Comparison of ENCODE assay signal across 6 cellular contexts in genomic region chr11:65096926-65097325, GRCh38. TPM values are rescaled to one million over a fixed set of nuclear protein-coding genes. Genes with fewer than 3 reads are reported as not detected.
DNase-seq lines count a peak whose midpoint lies in the region; ATAC-seq and TF ChIP-seq lines count a peak whose summit lies in the region.

No MANE protein-coding gene starts in this region.

- no peak for DNase-seq in BE2C
- no peak for DNase-seq in activated B cell treated with CpG ODN at 0.5 μM for 24 hours

- intact Hi-C loops in activated B cell treated with CpG ODN at 0.5 μM for 24 hours (cut with micrococcal nuclease), result loop anchor here (1.0 to 2.0 kb wide), 8 partner anchors 13 to 180 kb away; partner anchors contain the start of genes ARL2, ATG2A, CDCA5 and SAC3D1

- H3K9me3 ChIP-seq in BE2C, result no peaks in the 10 kb centered on the region
- no peaks in the 10 kb centered on the region for H3K9me3 ChIP-seq in liver (ENCODE audit: control insufficient read depth in 4 of 4, low read length in 3 of 4)

- H3K36me3 ChIP-seq in BE2C (no peaks in the 10 kb centered on the region), liver (ENCODE audit: control insufficient read depth in 4 of 4, insufficient read depth in 3 of 4, low read depth in 1 of 4, low read length in 3 of 4) (peaks cover 0 to 6% (median 0%) of the 10 kb centered on the region in 4 donors)

- POLR2A ChIA-PET in activated B cell treated with CpG ODN at 0.5 μM for 24 hours (lab: Charles Lee), result interaction anchor here (0.6 to 3.2 kb wide), 19 partner anchors 13 to 320 kb away, joined by 3 to 21 read pairs (median 6); partner anchors contain the start of genes ARL2, CAPN1, CDCA5 and FAU

- peak overlapping the region; percentile 69; the same call in 1 of the 2 replicates for H3K4me3 ChIP-seq in BE2C (ENCODE audit: low read depth, low read length)
- H3K4me3 ChIP-seq in liver (ENCODE audit: low read depth in 1 of 3, low read length in 3 of 3), result peak overlapping the region in 2 of 3 donors; percentile 72 to 85

- TF ChIP-seq CTCF in BE2C (IDR thresholded peaks at IDR 0.05; ENCODE audit: low read depth, low read length), result no peak
- TF ChIP-seq CTCF in activated B cell treated with CpG ODN at 0.5 μM for 24 hours (IDR thresholded peaks at IDR 0.05), result no peak
- no peak for TF ChIP-seq CTCF in liver (IDR thresholded peaks at IDR 0.05; ENCODE audit: low read depth, low read length, missing input control)

- CTCF ChIA-PET in activated B cell treated with CpG ODN at 0.5 μM for 24 hours (lab: Charles Lee), result interaction anchor here (1.7 kb wide), 1 partner anchor 13 kb away, joined by 9 read pairs; no protein-coding TSS in a partner anchor

- WGBS in liver, result 32% methylated on average over 8 of the region's 8 CpGs

- H3K36me3 Mint-ChIP-seq in activated B cell treated with CpG ODN at 0.5 μM for 24 hours (ENCODE audit: low read depth), result peaks cover 18% of the 10 kb centered on the region

- peak overlapping the region; percentile 88 for H3K27ac Mint-ChIP-seq in activated B cell treated with CpG ODN at 0.5 μM for 24 hours

- H3K27me3 Mint-ChIP-seq in activated B cell treated with CpG ODN at 0.5 μM for 24 hours, result no peaks in the 10 kb centered on the region

- H3K4me3 Mint-ChIP-seq in activated B cell treated with CpG ODN at 0.5 μM for 24 hours, result peak overlapping the region; percentile 91

- H3K4me1 ChIP-seq in BE2C (no peaks in the 10 kb centered on the region), liver (ENCODE audit: control insufficient read depth in 4 of 4, insufficient read depth in 4 of 4, low read length in 3 of 4) (peaks cover 7 to 25% (median 25%) of the 10 kb centered on the region in 4 donors)

- H3K9ac ChIP-seq in liver (ENCODE audit: low read depth in 1 of 2, low read length in 2 of 2), result peak overlapping the region in 1 of 2 donors; percentile 53

- H3K27me3 ChIP-seq in BE2C (no peaks in the 10 kb centered on the region), liver (ENCODE audit: control insufficient read depth in 4 of 4, insufficient read depth in 4 of 4, low read length in 3 of 4) (no peaks in the 10 kb centered on the region)

- TF ChIP-seq RAD21 in liver (IDR thresholded peaks at IDR 0.05), result no peak

- ATAC-seq in activated B cell treated with CpG ODN at 0.5 μM for 24 hours (ENCODE audit: low read depth), result no peak
- ATAC-seq in HG02938 (IDR thresholded peaks at IDR 0.05; ENCODE audit: unreplicated experiment), result no peak
- ATAC-seq in HG03565 (IDR thresholded peaks at IDR 0.05; ENCODE audit: unreplicated experiment), result no peak
- ATAC-seq in HG03521 (IDR thresholded peaks at IDR 0.05; ENCODE audit: unreplicated experiment), result no peak

- H3K9me3 Mint-ChIP-seq in activated B cell treated with CpG ODN at 0.5 μM for 24 hours, result no peaks in the 10 kb centered on the region

- H3K27ac ChIP-seq in liver (ENCODE audit: low read depth in 1 of 2, low read length in 2 of 2), result peak overlapping the region; percentile 82 to 88

- peaks cover 18% of the 10 kb centered on the region for H3K4me1 Mint-ChIP-seq in activated B cell treated with CpG ODN at 0.5 μM for 24 hours

TF ChIP-seq in liver, 16 proteins besides CTCF, POLR2A, EP300 and RAD21:
- no peak for TF ChIP-seq NR2F2 (IDR thresholded peaks at IDR 0.05)
- TF ChIP-seq EGR1 (IDR thresholded peaks at IDR 0.05; ENCODE audit: low read depth in 2 of 2), result no peak
- no peak for TF ChIP-seq FOXA2 (IDR thresholded peaks at IDR 0.05)
- no peak for TF ChIP-seq MAX (IDR thresholded peaks at IDR 0.05)
- TF ChIP-seq RXRA (IDR thresholded peaks at IDR 0.05), result no peak
- TF ChIP-seq HNF4A (conservative IDR thresholded peaks at IDR 0.05), result no peak
- TF ChIP-seq ZBTB33 (IDR thresholded peaks at IDR 0.05), result no peak
- no peak for TF ChIP-seq ATF3 (IDR thresholded peaks at IDR 0.05)
- no peak for TF ChIP-seq HNF4G (IDR thresholded peaks at IDR 0.05)
- TF ChIP-seq TAF1 (conservative IDR thresholded peaks at IDR 0.05), result no peak
- TF ChIP-seq SP1 (IDR thresholded peaks at IDR 0.05), result no peak
- no peak for TF ChIP-seq FOXA1 (IDR thresholded peaks at IDR 0.05)
- TF ChIP-seq YY1 (IDR thresholded peaks at IDR 0.05), result no peak
- no peak for TF ChIP-seq REST (IDR thresholded peaks at IDR 0.05)
- TF ChIP-seq JUND (IDR thresholded peaks at IDR 0.05), result no peak
- no peak for TF ChIP-seq GABPA (IDR thresholded peaks at IDR 0.05 in 1 of 2, conservative IDR thresholded peaks at IDR 0.05 in 1 of 2)

RNA-seq across cellular contexts. Expression of gene VPS51, which starts 0.9 kb away (rescaled TPM):
- polyA plus RNA-seq in BE2C (2012; ENCODE audit: insufficient read depth, insufficient read length, low read depth), result 193 TPM
- total RNA-seq in activated B cell treated with CpG ODN at 0.5 μM for 24 hours (224 and 243 TPM in 2 replicates), liver (100 to 1,000 TPM; 102 to 158 TPM)
- polyA plus RNA-seq in liver, result 10 to 100 TPM; 33.2 to 66.0 TPM

RNA-seq across cellular contexts. Expression of gene ZFPL1, which starts 12.9 kb away (rescaled TPM):
- 43.2 TPM for polyA plus RNA-seq in BE2C (2012; ENCODE audit: insufficient read depth, insufficient read length, low read depth)
- 35.7 and 36.6 TPM in 2 replicates for total RNA-seq in activated B cell treated with CpG ODN at 0.5 μM for 24 hours
- total RNA-seq in liver, result 10 to 100 TPM; 12.3 to 14.4 TPM
- polyA plus RNA-seq in liver, result 10 to 100 TPM; 18.1 to 19.2 TPM

RNA-seq across cellular contexts. Expression of gene CDCA5, which starts 13.1 kb away (rescaled TPM):
- polyA plus RNA-seq in BE2C (2012; ENCODE audit: insufficient read depth, insufficient read length, low read depth), result 8.8 TPM
- total RNA-seq in activated B cell treated with CpG ODN at 0.5 μM for 24 hours (2.6 and 3.4 TPM in 2 replicates), liver (10 to 100 TPM in 1 of 2 donors, under 1 TPM in 1; 0.17 to 12.0 TPM)
- 1 to 10 TPM in 1 of 2 donors, under 1 TPM in 1; 0.72 to 2.7 TPM for polyA plus RNA-seq in liver

RNA-seq across cellular contexts. Expression of gene TM7SF2, which starts 14.7 kb away (rescaled TPM):
- polyA plus RNA-seq in BE2C (2012; ENCODE audit: insufficient read depth, insufficient read length, low read depth), result 22.5 TPM
- 24.6 and 25.4 TPM in 2 replicates for total RNA-seq in activated B cell treated with CpG ODN at 0.5 μM for 24 hours
- 100 to 1,000 TPM in 1 of 2 donors, 10 to 100 TPM in 1; 69.4 to 337 TPM for total RNA-seq in liver
- 100 to 1,000 TPM in 1 of 2 donors, 10 to 100 TPM in 1; 39.0 to 109 TPM for polyA plus RNA-seq in liver

RNA-seq across cellular contexts. Expression of gene ZNHIT2, which starts 20.6 kb away (rescaled TPM):
- 201 TPM for polyA plus RNA-seq in BE2C (2012; ENCODE audit: insufficient read depth, insufficient read length, low read depth)
- total RNA-seq in activated B cell treated with CpG ODN at 0.5 μM for 24 hours (11.3 and 13.4 TPM in 2 replicates), liver (1 to 10 TPM; 2.2 to 4.9 TPM)
- polyA plus RNA-seq in liver, result 10 to 100 TPM in 1 of 2 donors, 1 to 10 TPM in 1; 7.4 to 13.9 TPM
